Comparison of ENCODE assay signal across 9 cellular contexts in genomic region chr3:108914774-108915641, GRCh38. TPM values are rescaled to one million over a fixed set of nuclear protein-coding genes. Genes with fewer than 3 reads are reported as not detected.
A peak's percentile ranks its signal among the peaks of the same experiment; 100 is the strongest.
DNase-seq lines count a peak whose midpoint lies in the region; ATAC-seq, FAIRE-seq and TF ChIP-seq lines count a peak whose summit lies in the region.
"Had no signal": no experiment of that assay in that cellular context is flagged by ENCODE, and none has a peak within 500 bp of the region (broad histone marks: within the 10 kb centered on the region; RNA-seq: fewer than 3 reads in every experiment).

No MANE protein-coding gene starts in this region.

- TF ChIP-seq CTCF in D721Med (IDR thresholded peaks at IDR 0.05; ENCODE audit: insufficient read depth, missing control alignments) (peak; percentile 85), GM20000 (IDR thresholded peaks at IDR 0.05; ENCODE audit: extremely low read depth, missing control alignments) (peak; percentile 70), endodermal cell (conservative IDR thresholded peaks at IDR 0.05) (peak; percentile 89)

- 35 to 41% methylated on average over 3 to 6 of the region's 6 CpGs for WGBS in endodermal cell (ENCODE audit: insufficient coverage in 1 of 2, insufficient read length in 1 of 2), 2 experiments

- no peaks in the 10 kb centered on the region for H3K36me3 ChIP-seq in endodermal cell (ENCODE audit: control insufficient read depth, insufficient read depth, low read length)

- H3K27me3 Mint-ChIP-seq in endodermal cell (ENCODE audit: insufficient read depth) = no peaks in the 10 kb centered on the region
- peaks cover 19 to 50% (median 34%) of the 10 kb centered on the region in 3 donors for H3K27me3 Mint-ChIP-seq in naive B cell

- ATAC-seq in HG03575 (IDR thresholded peaks at IDR 0.05; ENCODE audit: extremely low read depth, insufficient number of reproducible peaks, low FRiP score, unreplicated experiment) = peak; percentile 67
- ATAC-seq in naive B cell (ENCODE audit: low read depth in 2 of 2) = peak; percentile 51 to 82

- H3K27ac Mint-ChIP-seq in endodermal cell (no peak overlapping the region), naive B cell (peak overlapping the region in 1 of 6 donors; percentile 37)

- H3K4me1 Mint-ChIP-seq in endodermal cell (no peaks in the 10 kb centered on the region), naive B cell (peaks cover 0 to 5% (median 0%) of the 10 kb centered on the region in 3 donors)

- H3K4me1 ChIP-seq in endodermal cell (ENCODE audit: control insufficient read depth, insufficient read depth, low read length) = no peaks in the 10 kb centered on the region

- H3K27me3 ChIP-seq in endodermal cell (ENCODE audit: control insufficient read depth, insufficient read depth, low read length, poor library complexity, severe bottlenecking) = no peaks in the 10 kb centered on the region

- no peak overlapping the region for H3K9ac ChIP-seq in endodermal cell (ENCODE audit: extremely low read depth, low read length, poor library complexity, severe bottlenecking)

- no peaks in the 10 kb centered on the region for H3K9me3 ChIP-seq in endodermal cell (ENCODE audit: control insufficient read depth, low read length)

- H3K27ac ChIP-seq in endodermal cell (ENCODE audit: low read depth, low read length) = no peak overlapping the region

- H3K4me3 Mint-ChIP-seq in endodermal cell (no peak overlapping the region), naive B cell (no peak overlapping the region)

- no peak for DNase-seq in D721Med (ENCODE audit: insufficient read length, low spot score)
- DNase-seq in GM20000 (ENCODE audit: low spot score) = peak; percentile 67
- DNase-seq in NCI-H82 treated with DMSO at 0.1 percent for 48 hours (lab: John Stamatoyannopoulos, UW; ENCODE audit: unreplicated experiment) = peak; percentile 68
- peak; percentile 30 to 33 for DNase-seq in activated CD8-positive, alpha-beta memory T cell treated with anti-CD3 and anti-CD28 coated beads for 1 hour (ENCODE audit: extremely low read depth in 1 of 2, low read depth in 1 of 2)
- DNase-seq in endodermal cell = peak; percentile 87
- peak; percentile 55 for DNase-seq in naive B cell
- peak; percentile 34 to 81 (median 58) for DNase-seq in stimulated activated naive CD4-positive, alpha-beta T cell (lab: John Stamatoyannopoulos, UW)

- peak; percentile 11 for FAIRE-seq in D721Med (lab: Jason Lieb, UNC)
- FAIRE-seq: colon had no signal

- H3K9me3 Mint-ChIP-seq in endodermal cell (no peaks in the 10 kb centered on the region), naive B cell (no peaks in the 10 kb centered on the region)

- no peak overlapping the region for H3K4me3 ChIP-seq in endodermal cell (ENCODE audit: low read length)

- H3K36me3 Mint-ChIP-seq in endodermal cell (ENCODE audit: low read depth) (no peaks in the 10 kb centered on the region), naive B cell (no peaks in the 10 kb centered on the region)

RNA-seq across cellular contexts. Expression of gene GUCA1C, which starts 38.7 kb away (rescaled TPM):
- total RNA-seq in endodermal cell = not detected
- polyA plus RNA-seq in endodermal cell (2013, experiment 1 of 2) = not detected
- polyA plus RNA-seq in endodermal cell (2013, experiment 2 of 2) = not detected
- not detected for polyA plus RNA-seq in naive B cell (ENCODE audit: low read depth in 6 of 6)
